ENCODE assay signal across 10 cellular contexts in the genomic region with DNA sequence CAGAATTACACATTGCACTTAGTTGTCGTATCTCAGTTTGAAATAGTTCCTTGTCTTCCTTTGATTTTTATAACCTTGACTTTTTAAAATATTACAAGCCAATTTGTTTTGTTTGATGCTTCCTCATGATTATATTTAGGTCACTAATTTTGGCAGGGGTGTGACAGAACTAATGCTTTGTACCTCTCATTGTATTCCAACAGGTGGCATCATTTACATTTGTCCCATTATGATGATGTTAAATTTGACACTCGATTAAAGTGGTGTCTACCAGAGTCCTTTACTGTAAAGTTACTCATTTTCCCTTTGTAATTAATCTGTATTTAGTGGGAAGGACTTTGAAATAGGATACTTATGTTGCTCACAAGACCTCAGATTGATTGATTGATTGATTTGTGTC. TPM values are rescaled to one million over a fixed set of nuclear protein-coding genes. Genes with fewer than 3 reads are reported as not detected.
DNase-seq lines count a peak whose midpoint lies in the region; ATAC-seq, FAIRE-seq and TF ChIP-seq lines count a peak whose summit lies in the region.
"Had no signal": no experiment of that assay in that cellular context is flagged by ENCODE, and none has a peak within 500 bp of the region (broad histone marks: within the 10 kb centered on the region; RNA-seq: fewer than 3 reads in every experiment).

No MANE protein-coding gene starts in this region.

- TF ChIP-seq CTCF in C4-2B (conservative IDR thresholded peaks at IDR 0.05) (peak; percentile 71), PC-9 (conservative IDR thresholded peaks at IDR 0.05) (peak; percentile 73), fibroblast of the aortic adventitia (IDR thresholded peaks at IDR 0.05; ENCODE audit: insufficient read depth, low read length) (no peak), mucosa of descending colon (IDR thresholded peaks at IDR 0.05) (no peak), CD14-positive monocyte (IDR thresholded peaks at IDR 0.05) (no peak)

- peaks cover 0 to 4% (median 0%) of the 10 kb centered on the region in 7 donors for H3K9me3 Mint-ChIP-seq in CD14-positive monocyte
- H3K9me3 Mint-ChIP-seq: dendritic cell treated with granulocyte-macrophage colony-stimulating factor and Interleukin-4, amounts not matched to agents 40 ng/mL and 50 ng/mL, for 4 days had no signal

- peak; percentile 60 for FAIRE-seq in GM18507 (lab: Jason Lieb, UNC)

- CTCF ChIA-PET in PC-9 (lab: Charles Lee), result no interaction called here

- H3K27ac ChIP-seq in C4-2B (no peak overlapping the region), PC-9 (no peak overlapping the region)

- DNase-seq in GM18507 (ENCODE audit: extremely low spot score, insufficient read length, low read depth) (no peak), PC-9 (no peak), fibroblast of the aortic adventitia (ENCODE audit: low read depth) (peak; percentile 18), mucosa of descending colon (no peak), CD14-positive monocyte (ENCODE audit: low spot score) (no peak)
- DNase-seq: T1000 had no signal

- no TSS peak for BruUV-seq in PC-9 (replicated peaks; lab: Mats Ljungman, UMichigan)

- POLR2A ChIA-PET in PC-9 (lab: Charles Lee; ENCODE audit: unreplicated experiment), result no interaction called here

- H3K36me3 ChIP-seq in PC-9 (ENCODE audit: low read depth) (no peaks in the 10 kb centered on the region), mucosa of descending colon (ENCODE audit: low read depth) (peaks cover 6% of the 10 kb centered on the region)

- H3K9me3 ChIP-seq in PC-9 (ENCODE audit: insufficient read depth, low read depth) (no peaks in the 10 kb centered on the region), mucosa of descending colon (no peaks in the 10 kb centered on the region)

- no peaks in the 10 kb centered on the region for H3K9me2 ChIP-seq in PC-9 (ENCODE audit: insufficient read depth)

- H3K4me3 ChIP-seq in PC-9, result no peak overlapping the region
- H3K4me3 ChIP-seq in fibroblast of the aortic adventitia (ENCODE audit: low read depth, low read length), result no peak overlapping the region
- H3K4me3 ChIP-seq in mucosa of descending colon, result no peak overlapping the region

- H3K4me3 Mint-ChIP-seq in CD14-positive monocyte, result no peak overlapping the region
- H3K4me3 Mint-ChIP-seq: dendritic cell treated with granulocyte-macrophage colony-stimulating factor and Interleukin-4, amounts not matched to agents 40 ng/mL and 50 ng/mL, for 4 days had no signal

- H3K27ac Mint-ChIP-seq in CD14-positive monocyte, result no peak overlapping the region
- H3K27ac Mint-ChIP-seq: dendritic cell treated with granulocyte-macrophage colony-stimulating factor and Interleukin-4, amounts not matched to agents 40 ng/mL and 50 ng/mL, for 4 days had no signal

- 0 out of 2 replicates have a peak, but pooled peaks cover 8% of the 10 kb centered on the region for H3F3A ChIP-seq in PC-9 (ENCODE audit: insufficient read depth, low read depth)

- ATAC-seq in mucosa of descending colon, result no peak
- ATAC-seq in HG02870 (IDR thresholded peaks at IDR 0.05; ENCODE audit: unreplicated experiment), result no peak
- ATAC-seq in HG03196 (IDR thresholded peaks at IDR 0.05; ENCODE audit: unreplicated experiment), result no peak

- H4K20me1 ChIP-seq in PC-9 (ENCODE audit: insufficient read depth), result no peaks in the 10 kb centered on the region

- H2AFZ ChIP-seq in PC-9, result no peak overlapping the region

- no peak overlapping the region for H3K4me2 ChIP-seq in PC-9

- H3K79me2 ChIP-seq in PC-9 (ENCODE audit: low read depth), result no peaks in the 10 kb centered on the region

- intact Hi-C loops in PC-9 (cut with micrococcal nuclease; ENCODE audit: unreplicated experiment), result loop anchor here (1.0 to 10.0 kb wide), 3 partner anchors 73 to 396 kb away; partner anchors contain the start of gene TP53I3
- intact Hi-C loops in mucosa of descending colon (cut with DNase I, micrococcal nuclease), result no loop called here
- intact Hi-C loops in CD14-positive monocyte (cut with micrococcal nuclease), result no loop called here

- no peaks in the 10 kb centered on the region for H3K27me3 ChIP-seq in PC-9 (ENCODE audit: insufficient read depth, low read depth)

- peaks cover 14 to 43% of the 10 kb centered on the region in 2 donors for H3K36me3 Mint-ChIP-seq in CD14-positive monocyte

- H3K4me1 Mint-ChIP-seq in CD14-positive monocyte, result no peaks in the 10 kb centered on the region

- no peaks in the 10 kb centered on the region for H3K4me1 ChIP-seq in PC-9 (replicated peaks; ENCODE audit: insufficient read depth)
- H3K4me1 ChIP-seq in mucosa of descending colon (ENCODE audit: low read depth), result no peaks in the 10 kb centered on the region

- no peaks in the 10 kb centered on the region for H3K27me3 Mint-ChIP-seq in CD14-positive monocyte (ENCODE audit: low read depth in 3 of 3)
- H3K27me3 Mint-ChIP-seq: dendritic cell treated with granulocyte-macrophage colony-stimulating factor and Interleukin-4, amounts not matched to agents 40 ng/mL and 50 ng/mL, for 4 days had no signal

RNA-seq across cellular contexts. Expression of gene MFSD2B, which starts 21.5 kb away (rescaled TPM):
- total RNA-seq in PC-9 (2021) (0.78 and 1.1 TPM in 2 replicates), fibroblast of the aortic adventitia (ENCODE audit: low replicate concordance) (not detected in 2 replicates), mucosa of descending colon (under 1 TPM; 0.19 to 0.89 (median 0.20) TPM)
- polyA plus RNA-seq in CD14-positive monocyte, result under 1 TPM in 1 of 2 donors, not detected in 1; 0.46 TPM

RNA-seq across cellular contexts. Expression of gene UBXN2A, which starts 48.1 kb away (rescaled TPM):
- 16.9 and 17.6 TPM in 2 replicates for total RNA-seq in PC-9 (2021)
- 12.4 and 14.2 TPM in 2 replicates for total RNA-seq in fibroblast of the aortic adventitia (ENCODE audit: low replicate concordance)
- 10 to 100 TPM; 12.9 to 23.9 (median 13.1) TPM for total RNA-seq in mucosa of descending colon
- polyA plus RNA-seq in CD14-positive monocyte, result 1 to 10 TPM; 5.5 to 6.8 TPM

RNA-seq across cellular contexts. Expression of gene WDCP, which starts 58.8 kb away (rescaled TPM):
- total RNA-seq in PC-9 (2021) (7.9 and 13.5 TPM in 2 replicates), fibroblast of the aortic adventitia (ENCODE audit: low replicate concordance) (6.4 and 9.3 TPM in 2 replicates), mucosa of descending colon (10 to 100 TPM in 1 of 3 donors, 1 to 10 TPM in 2; 3.3 to 12.7 (median 4.6) TPM)
- polyA plus RNA-seq in CD14-positive monocyte, result 1 to 10 TPM in 1 of 2 donors, under 1 TPM in 1; 0.43 to 1.3 TPM

Comparison
In these comparisons a context has a peak if more than half of its experiments do, and no peak if none do; other contexts are left out.
1. CTCF ChIP-seq: peak in C4-2B (single experiment) and PC-9 (single experiment); none in fibroblast of the aortic adventitia (single experiment), mucosa of descending colon (single experiment) and CD14-positive monocyte (single experiment).